1 cellular context compared by ENCODE assay signal in the genomic region with DNA sequence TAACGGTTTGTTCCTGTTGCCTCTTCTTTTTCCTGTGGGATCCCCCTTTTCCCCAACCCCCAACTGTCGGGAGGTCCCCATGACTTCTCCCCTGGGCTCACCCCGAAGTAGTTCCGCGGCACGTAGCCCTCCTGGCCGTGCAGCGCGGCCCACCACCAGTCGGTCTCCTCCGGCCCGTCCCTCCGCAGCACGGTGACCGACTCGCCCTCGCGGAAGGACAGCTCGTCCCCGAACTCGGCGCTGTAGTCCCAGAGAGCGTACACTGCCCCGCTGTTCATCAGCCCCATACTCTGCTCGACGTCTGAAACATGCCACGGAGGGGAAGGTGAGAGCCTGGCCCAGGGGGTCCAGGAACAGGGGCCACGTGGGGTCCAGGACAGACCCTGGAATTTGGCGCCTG.
TF ChIP-seq lines count a peak whose summit lies in the region.

No MANE protein-coding gene starts in this region.

TF ChIP-seq in H1, 55 proteins besides CTCF, POLR2A, EP300 and RAD21:
- no peak for TF ChIP-seq KDM1A (IDR thresholded peaks at IDR 0.05; ENCODE audit: borderline replicate concordance, low read length)
- TF ChIP-seq, protein P1, sequence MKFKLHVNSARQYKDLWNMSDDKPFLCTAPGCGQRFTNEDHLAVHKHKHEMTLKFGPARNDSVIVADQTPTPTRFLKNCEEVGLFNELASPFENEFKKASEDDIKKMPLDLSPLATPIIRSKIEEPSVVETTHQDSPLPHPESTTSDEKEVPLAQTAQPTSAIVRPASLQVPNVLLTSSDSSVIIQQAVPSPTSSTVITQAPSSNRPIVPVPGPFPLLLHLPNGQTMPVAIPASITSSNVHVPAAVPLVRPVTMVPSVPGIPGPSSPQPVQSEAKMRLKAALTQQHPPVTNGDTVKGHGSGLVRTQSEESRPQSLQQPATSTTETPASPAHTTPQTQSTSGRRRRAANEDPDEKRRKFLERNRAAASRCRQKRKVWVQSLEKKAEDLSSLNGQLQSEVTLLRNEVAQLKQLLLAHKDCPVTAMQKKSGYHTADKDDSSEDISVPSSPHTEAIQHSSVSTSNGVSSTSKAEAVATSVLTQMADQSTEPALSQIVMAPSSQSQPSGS (IDR thresholded peaks at IDR 0.05; ENCODE audit: low read length) = no peak
- no peak for TF ChIP-seq BCL11A (IDR thresholded peaks at IDR 0.05; ENCODE audit: low read depth in 2 of 2, low read length in 2 of 2)
- no peak for TF ChIP-seq NANOG (IDR thresholded peaks at IDR 0.05; ENCODE audit: insufficient read depth, low read depth, low read length, poor library complexity, severe bottlenecking)
- TF ChIP-seq RXRA (IDR thresholded peaks at IDR 0.05; ENCODE audit: insufficient read depth, low read depth, low read length) = no peak
- no peak for TF ChIP-seq FOSL1 (IDR thresholded peaks at IDR 0.05; ENCODE audit: insufficient read depth, low read depth, low read length)
- TF ChIP-seq JUN (IDR thresholded peaks at IDR 0.05; ENCODE audit: low read depth, low read length) = no peak
- no peak for TF ChIP-seq BACH1 (IDR thresholded peaks at IDR 0.05; ENCODE audit: low read length)
- no peak for TF ChIP-seq NRF1 (IDR thresholded peaks at IDR 0.05; ENCODE audit: low read depth, low read length)
- no peak for TF ChIP-seq CTBP2 (IDR thresholded peaks at IDR 0.05; ENCODE audit: borderline replicate concordance, insufficient read depth, insufficient read length, low read length)
- TF ChIP-seq, protein P2, sequence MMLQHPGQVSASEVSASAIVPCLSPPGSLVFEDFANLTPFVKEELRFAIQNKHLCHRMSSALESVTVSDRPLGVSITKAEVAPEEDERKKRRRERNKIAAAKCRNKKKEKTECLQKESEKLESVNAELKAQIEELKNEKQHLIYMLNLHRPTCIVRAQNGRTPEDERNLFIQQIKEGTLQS (IDR thresholded peaks at IDR 0.05; ENCODE audit: insufficient read depth, low read depth, low read length) = no peak
